1 cellular context compared by ENCODE assay signal in the genomic region with DNA sequence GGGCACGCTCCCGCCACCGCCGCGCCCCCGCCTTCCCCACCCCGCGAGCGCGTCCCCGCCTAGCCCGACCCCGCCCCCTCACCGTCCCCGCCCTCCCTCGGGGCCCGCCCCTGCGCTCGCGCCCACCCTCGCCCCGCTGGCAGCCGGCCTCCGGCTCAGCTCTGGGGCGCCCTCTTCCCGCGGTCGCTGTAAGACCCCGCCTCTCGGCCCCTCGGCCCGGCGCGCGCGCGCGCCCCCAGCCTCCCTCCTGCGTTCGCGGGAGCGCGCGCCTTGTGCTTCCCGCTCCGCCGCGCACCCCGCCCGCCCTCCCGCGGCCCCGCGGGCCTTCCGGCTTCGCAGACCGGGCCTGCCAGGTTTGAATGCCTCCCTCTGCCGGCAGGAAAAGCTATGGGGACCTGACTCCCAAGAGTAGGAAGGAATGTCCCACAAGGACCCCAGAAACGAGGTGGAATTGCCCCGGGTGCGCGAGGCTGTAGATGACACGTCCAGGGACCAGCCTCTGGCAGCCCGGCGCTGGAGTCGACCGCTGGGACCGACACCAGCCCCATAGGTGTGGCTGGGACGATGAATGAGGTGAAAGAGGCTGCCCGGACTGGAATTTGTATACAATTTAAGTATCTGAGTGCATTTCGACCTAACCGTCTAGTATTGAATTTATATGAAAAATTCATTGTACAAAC.
TF ChIP-seq lines count a peak whose summit lies in the region.

No MANE protein-coding gene starts in this region.

TF ChIP-seq in HepG2, 621 proteins besides CTCF, POLR2A, EP300 and RAD21 (continued from another document and continues in another):
- TF ChIP-seq, protein P1, sequence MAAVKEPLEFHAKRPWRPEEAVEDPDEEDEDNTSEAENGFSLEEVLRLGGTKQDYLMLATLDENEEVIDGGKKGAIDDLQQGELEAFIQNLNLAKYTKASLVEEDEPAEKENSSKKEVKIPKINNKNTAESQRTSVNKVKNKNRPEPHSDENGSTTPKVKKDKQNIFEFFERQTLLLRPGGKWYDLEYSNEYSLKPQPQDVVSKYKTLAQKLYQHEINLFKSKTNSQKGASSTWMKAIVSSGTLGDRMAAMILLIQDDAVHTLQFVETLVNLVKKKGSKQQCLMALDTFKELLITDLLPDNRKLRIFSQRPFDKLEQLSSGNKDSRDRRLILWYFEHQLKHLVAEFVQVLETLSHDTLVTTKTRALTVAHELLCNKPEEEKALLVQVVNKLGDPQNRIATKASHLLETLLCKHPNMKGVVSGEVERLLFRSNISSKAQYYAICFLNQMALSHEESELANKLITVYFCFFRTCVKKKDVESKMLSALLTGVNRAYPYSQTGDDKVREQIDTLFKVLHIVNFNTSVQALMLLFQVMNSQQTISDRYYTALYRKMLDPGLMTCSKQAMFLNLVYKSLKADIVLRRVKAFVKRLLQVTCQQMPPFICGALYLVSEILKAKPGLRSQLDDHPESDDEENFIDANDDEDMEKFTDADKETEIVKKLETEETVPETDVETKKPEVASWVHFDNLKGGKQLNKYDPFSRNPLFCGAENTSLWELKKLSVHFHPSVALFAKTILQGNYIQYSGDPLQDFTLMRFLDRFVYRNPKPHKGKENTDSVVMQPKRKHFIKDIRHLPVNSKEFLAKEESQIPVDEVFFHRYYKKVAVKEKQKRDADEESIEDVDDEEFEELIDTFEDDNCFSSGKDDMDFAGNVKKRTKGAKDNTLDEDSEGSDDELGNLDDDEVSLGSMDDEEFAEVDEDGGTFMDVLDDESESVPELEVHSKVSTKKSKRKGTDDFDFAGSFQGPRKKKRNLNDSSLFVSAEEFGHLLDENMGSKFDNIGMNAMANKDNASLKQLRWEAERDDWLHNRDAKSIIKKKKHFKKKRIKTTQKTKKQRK (IDR thresholded peaks at IDR 0.05; ENCODE audit: low read length), result no peak
- TF ChIP-seq AKAP8 (CRISPR knock-in tag; IDR thresholded peaks at IDR 0.05) (no peak), GATA4 (IDR thresholded peaks at IDR 0.05; ENCODE audit: borderline replicate concordance, low read depth) (no peak), ZNF562 (CRISPR knock-in tag; IDR thresholded peaks at IDR 0.05; ENCODE audit: borderline replicate concordance) (no peak), ELF1 (CRISPR knock-in tag; IDR thresholded peaks at IDR 0.05) (peak; percentile 72), SMAD3 (CRISPR knock-in tag; IDR thresholded peaks at IDR 0.05) (no peak), CCAR2 (optimal IDR thresholded peaks at IDR 0.05; ENCODE audit: low read depth, low read length) (no peak), MXD4 (CRISPR knock-in tag; IDR thresholded peaks at IDR 0.05) (no peak; the same call in 1 of the 2 replicates), BRD4 (CRISPR knock-in tag; IDR thresholded peaks at IDR 0.05) (no peak), ZNF543 (CRISPR knock-in tag; IDR thresholded peaks at IDR 0.05) (no peak), ZNF30 (CRISPR knock-in tag; IDR thresholded peaks at IDR 0.05) (no peak), KDM3A (CRISPR knock-in tag; IDR thresholded peaks at IDR 0.05; ENCODE audit: low read depth) (no peak; the same call in 1 of the 2 replicates), SRSF1 (optimal IDR thresholded peaks at IDR 0.05; ENCODE audit: low read depth, low read length) (no peak), BRCA1 (CRISPR knock-in tag; IDR thresholded peaks at IDR 0.05) (no peak), ZSCAN9 (CRISPR knock-in tag; IDR thresholded peaks at IDR 0.05; ENCODE audit: borderline replicate concordance) (no peak), CBX5 (CRISPR knock-in tag; IDR thresholded peaks at IDR 0.05; ENCODE audit: borderline replicate concordance) (no peak), ZSCAN21 (CRISPR knock-in tag; IDR thresholded peaks at IDR 0.05; ENCODE audit: borderline replicate concordance) (0 out of 2 replicates have a peak, but pooled peaks have one; percentile 19), KLF11 (CRISPR knock-in tag; IDR thresholded peaks at IDR 0.05) (no peak), ZNF549 (CRISPR knock-in tag; IDR thresholded peaks at IDR 0.05) (no peak), FOXM1 (CRISPR knock-in tag; IDR thresholded peaks at IDR 0.05) (no peak), TBX3 (IDR thresholded peaks at IDR 0.05; ENCODE audit: borderline replicate concordance) (no peak), KLF6 (CRISPR knock-in tag; IDR thresholded peaks at IDR 0.05) (no peak), HCFC1 (IDR thresholded peaks at IDR 0.05; ENCODE audit: low read depth, low read length) (no peak), ZC3H4 (CRISPR knock-in tag; IDR thresholded peaks at IDR 0.05; ENCODE audit: borderline replicate concordance) (no peak), ZNF136 (CRISPR knock-in tag; IDR thresholded peaks at IDR 0.05; ENCODE audit: low read depth) (no peak), GPN1 (CRISPR knock-in tag; IDR thresholded peaks at IDR 0.05; ENCODE audit: borderline replicate concordance) (no peak), ZNF678 (CRISPR knock-in tag; IDR thresholded peaks at IDR 0.05) (no peak), GATAD2A (CRISPR knock-in tag; IDR thresholded peaks at IDR 0.05) (no peak), HOXA7 (CRISPR knock-in tag; IDR thresholded peaks at IDR 0.05) (no peak), ZNF550 (CRISPR knock-in tag; IDR thresholded peaks at IDR 0.05; ENCODE audit: borderline replicate concordance) (no peak), ZNF547 (CRISPR knock-in tag; IDR thresholded peaks at IDR 0.05) (no peak), ZNF703 (CRISPR knock-in tag; IDR thresholded peaks at IDR 0.05; ENCODE audit: borderline replicate concordance) (no peak), TEAD3 (CRISPR knock-in tag; optimal IDR thresholded peaks at IDR 0.05; ENCODE audit: borderline replicate concordance) (peak; percentile 65), RELA (CRISPR knock-in tag; IDR thresholded peaks at IDR 0.05) (no peak), ZNF772 (CRISPR knock-in tag; IDR thresholded peaks at IDR 0.05) (no peak), RARA (CRISPR knock-in tag; IDR thresholded peaks at IDR 0.05) (no peak), STAG1 (CRISPR knock-in tag; IDR thresholded peaks at IDR 0.05) (peak; percentile 57; the same call in 1 of the 2 replicates), MAZ (IDR thresholded peaks at IDR 0.05; ENCODE audit: borderline replicate concordance, low read depth, low read length) (no peak), MAZ (CRISPR knock-in tag; IDR thresholded peaks at IDR 0.05; ENCODE audit: low read depth) (no peak; the same call in 1 of the 2 replicates), ZSCAN30 (CRISPR knock-in tag; IDR thresholded peaks at IDR 0.05) (no peak), ZNF792 (CRISPR knock-in tag; IDR thresholded peaks at IDR 0.05) (peak; percentile 37; the same call in 1 of the 2 replicates), NRL (CRISPR knock-in tag; IDR thresholded peaks at IDR 0.05; ENCODE audit: borderline replicate concordance) (no peak), MAFK (conservative IDR thresholded peaks at IDR 0.05 in 1 of 2, IDR thresholded peaks at IDR 0.05 in 1 of 2; ENCODE audit: low read length in 2 of 2) (no peak), ZFX (CRISPR knock-in tag; IDR thresholded peaks at IDR 0.05; ENCODE audit: low read depth) (no peak; the same call in 1 of the 2 replicates), ZNF788 (CRISPR knock-in tag; IDR thresholded peaks at IDR 0.05; ENCODE audit: borderline replicate concordance) (no peak), SP5 (CRISPR knock-in tag; IDR thresholded peaks at IDR 0.05; ENCODE audit: borderline replicate concordance, low read depth) (no peak), ZNF777 (CRISPR knock-in tag; IDR thresholded peaks at IDR 0.05) (peak; percentile 43; the same call in 1 of the 2 replicates), KAT8 (CRISPR knock-in tag; IDR thresholded peaks at IDR 0.05) (peak; percentile 37; the same call in 1 of the 2 replicates)
- TF ChIP-seq, protein P2, sequence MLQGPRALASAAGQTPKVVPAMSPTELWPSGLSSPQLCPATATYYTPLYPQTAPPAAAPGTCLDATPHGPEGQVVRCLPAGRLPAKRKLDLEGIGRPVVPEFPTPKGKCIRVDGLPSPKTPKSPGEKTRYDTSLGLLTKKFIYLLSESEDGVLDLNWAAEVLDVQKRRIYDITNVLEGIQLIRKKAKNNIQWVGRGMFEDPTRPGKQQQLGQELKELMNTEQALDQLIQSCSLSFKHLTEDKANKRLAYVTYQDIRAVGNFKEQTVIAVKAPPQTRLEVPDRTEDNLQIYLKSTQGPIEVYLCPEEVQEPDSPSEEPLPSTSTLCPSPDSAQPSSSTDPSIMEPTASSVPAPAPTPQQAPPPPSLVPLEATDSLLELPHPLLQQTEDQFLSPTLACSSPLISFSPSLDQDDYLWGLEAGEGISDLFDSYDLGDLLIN (CRISPR knock-in tag; IDR thresholded peaks at IDR 0.05; ENCODE audit: borderline replicate concordance), result no peak
- TF ChIP-seq, protein P3, sequence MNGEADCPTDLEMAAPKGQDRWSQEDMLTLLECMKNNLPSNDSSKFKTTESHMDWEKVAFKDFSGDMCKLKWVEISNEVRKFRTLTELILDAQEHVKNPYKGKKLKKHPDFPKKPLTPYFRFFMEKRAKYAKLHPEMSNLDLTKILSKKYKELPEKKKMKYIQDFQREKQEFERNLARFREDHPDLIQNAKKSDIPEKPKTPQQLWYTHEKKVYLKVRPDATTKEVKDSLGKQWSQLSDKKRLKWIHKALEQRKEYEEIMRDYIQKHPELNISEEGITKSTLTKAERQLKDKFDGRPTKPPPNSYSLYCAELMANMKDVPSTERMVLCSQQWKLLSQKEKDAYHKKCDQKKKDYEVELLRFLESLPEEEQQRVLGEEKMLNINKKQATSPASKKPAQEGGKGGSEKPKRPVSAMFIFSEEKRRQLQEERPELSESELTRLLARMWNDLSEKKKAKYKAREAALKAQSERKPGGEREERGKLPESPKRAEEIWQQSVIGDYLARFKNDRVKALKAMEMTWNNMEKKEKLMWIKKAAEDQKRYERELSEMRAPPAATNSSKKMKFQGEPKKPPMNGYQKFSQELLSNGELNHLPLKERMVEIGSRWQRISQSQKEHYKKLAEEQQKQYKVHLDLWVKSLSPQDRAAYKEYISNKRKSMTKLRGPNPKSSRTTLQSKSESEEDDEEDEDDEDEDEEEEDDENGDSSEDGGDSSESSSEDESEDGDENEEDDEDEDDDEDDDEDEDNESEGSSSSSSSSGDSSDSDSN (CRISPR knock-in tag; IDR thresholded peaks at IDR 0.05), result no peak
- TF ChIP-seq, protein P4, sequence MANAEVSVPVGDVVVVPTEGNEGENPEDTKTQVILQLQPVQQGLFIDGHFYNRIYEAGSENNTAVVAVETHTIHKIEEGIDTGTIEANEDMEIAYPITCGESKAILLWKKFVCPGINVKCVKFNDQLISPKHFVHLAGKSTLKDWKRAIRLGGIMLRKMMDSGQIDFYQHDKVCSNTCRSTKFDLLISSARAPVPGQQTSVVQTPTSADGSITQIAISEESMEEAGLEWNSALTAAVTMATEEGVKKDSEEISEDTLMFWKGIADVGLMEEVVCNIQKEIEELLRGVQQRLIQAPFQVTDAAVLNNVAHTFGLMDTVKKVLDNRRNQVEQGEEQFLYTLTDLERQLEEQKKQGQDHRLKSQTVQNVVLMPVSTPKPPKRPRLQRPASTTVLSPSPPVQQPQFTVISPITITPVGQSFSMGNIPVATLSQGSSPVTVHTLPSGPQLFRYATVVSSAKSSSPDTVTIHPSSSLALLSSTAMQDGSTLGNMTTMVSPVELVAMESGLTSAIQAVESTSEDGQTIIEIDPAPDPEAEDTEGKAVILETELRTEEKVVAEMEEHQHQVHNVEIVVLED (CRISPR knock-in tag; IDR thresholded peaks at IDR 0.05; ENCODE audit: borderline replicate concordance), result no peak
- TF ChIP-seq, protein P5, sequence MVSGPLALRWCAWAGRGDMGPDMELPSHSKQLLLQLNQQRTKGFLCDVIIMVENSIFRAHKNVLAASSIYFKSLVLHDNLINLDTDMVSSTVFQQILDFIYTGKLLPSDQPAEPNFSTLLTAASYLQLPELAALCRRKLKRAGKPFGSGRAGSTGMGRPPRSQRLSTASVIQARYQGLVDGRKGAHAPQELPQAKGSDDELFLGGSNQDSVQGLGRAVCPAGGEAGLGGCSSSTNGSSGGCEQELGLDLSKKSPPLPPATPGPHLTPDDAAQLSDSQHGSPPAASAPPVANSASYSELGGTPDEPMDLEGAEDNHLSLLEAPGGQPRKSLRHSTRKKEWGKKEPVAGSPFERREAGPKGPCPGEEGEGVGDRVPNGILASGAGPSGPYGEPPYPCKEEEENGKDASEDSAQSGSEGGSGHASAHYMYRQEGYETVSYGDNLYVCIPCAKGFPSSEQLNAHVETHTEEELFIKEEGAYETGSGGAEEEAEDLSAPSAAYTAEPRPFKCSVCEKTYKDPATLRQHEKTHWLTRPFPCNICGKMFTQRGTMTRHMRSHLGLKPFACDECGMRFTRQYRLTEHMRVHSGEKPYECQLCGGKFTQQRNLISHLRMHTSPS (CRISPR knock-in tag; IDR thresholded peaks at IDR 0.05; ENCODE audit: low read depth), result no peak
- TF ChIP-seq, protein P6, sequence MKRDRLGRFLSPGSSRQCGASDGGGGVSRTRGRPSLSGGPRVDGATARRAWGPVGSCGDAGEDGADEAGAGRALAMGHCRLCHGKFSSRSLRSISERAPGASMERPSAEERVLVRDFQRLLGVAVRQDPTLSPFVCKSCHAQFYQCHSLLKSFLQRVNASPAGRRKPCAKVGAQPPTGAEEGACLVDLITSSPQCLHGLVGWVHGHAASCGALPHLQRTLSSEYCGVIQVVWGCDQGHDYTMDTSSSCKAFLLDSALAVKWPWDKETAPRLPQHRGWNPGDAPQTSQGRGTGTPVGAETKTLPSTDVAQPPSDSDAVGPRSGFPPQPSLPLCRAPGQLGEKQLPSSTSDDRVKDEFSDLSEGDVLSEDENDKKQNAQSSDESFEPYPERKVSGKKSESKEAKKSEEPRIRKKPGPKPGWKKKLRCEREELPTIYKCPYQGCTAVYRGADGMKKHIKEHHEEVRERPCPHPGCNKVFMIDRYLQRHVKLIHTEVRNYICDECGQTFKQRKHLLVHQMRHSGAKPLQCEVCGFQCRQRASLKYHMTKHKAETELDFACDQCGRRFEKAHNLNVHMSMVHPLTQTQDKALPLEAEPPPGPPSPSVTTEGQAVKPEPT (CRISPR knock-in tag; IDR thresholded peaks at IDR 0.05; ENCODE audit: low read depth), result no peak
- TF ChIP-seq, protein P7, sequence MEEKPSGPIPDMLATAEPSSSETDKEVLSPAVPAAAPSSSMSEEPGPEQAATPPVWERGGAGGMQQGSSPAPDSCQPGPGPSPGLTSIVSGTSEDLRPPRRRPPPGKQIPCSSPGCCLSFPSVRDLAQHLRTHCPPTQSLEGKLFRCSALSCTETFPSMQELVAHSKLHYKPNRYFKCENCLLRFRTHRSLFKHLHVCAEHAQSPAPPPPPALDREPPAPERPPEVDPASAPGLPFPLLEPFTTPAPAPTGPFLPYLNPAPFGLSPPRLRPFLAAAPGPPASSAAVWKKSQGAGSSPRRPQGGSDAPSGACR (CRISPR knock-in tag; IDR thresholded peaks at IDR 0.05), result no peak
- TF ChIP-seq, protein P8, sequence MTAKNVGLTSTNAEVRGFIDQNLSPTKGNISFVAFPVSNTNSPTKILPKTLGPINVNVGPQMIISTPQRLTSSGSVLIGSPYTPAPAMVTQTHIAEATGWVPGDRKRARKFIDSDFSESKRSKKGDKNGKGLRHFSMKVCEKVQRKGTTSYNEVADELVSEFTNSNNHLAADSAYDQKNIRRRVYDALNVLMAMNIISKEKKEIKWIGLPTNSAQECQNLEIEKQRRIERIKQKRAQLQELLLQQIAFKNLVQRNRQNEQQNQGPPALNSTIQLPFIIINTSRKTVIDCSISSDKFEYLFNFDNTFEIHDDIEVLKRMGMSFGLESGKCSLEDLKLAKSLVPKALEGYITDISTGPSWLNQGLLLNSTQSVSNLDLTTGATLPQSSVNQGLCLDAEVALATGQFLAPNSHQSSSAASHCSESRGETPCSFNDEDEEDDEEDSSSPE (CRISPR knock-in tag; IDR thresholded peaks at IDR 0.05), result 0 out of 2 replicates have a peak, but pooled peaks have one; percentile 16
